In the genomic region with DNA sequence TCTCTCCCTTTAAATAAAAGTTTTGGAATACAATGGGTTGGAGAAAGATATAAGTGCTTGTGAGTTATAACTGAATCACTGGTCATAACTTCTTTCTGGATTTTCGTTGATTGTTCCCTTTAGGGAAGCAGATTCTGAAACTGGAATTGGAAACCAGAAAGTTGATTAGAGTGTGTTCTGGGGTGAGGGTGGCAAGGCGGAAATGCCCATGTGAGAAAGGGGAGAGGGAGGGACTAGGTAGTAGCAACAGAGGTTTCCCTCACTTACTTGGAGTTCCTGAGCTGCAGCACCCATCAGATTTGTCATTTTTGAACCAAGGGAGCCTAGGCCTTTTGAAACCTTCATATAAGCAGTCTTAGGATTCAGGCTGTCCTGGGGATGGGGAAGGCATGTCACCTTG, we compare ENCODE assay signal across 19 cellular contexts.
A peak's percentile ranks its signal among the peaks of the same experiment; 100 is the strongest.
DNase-seq lines count a peak whose midpoint lies in the region; ATAC-seq and TF ChIP-seq lines count a peak whose summit lies in the region.
"Had no signal": no experiment of that assay in that cellular context is flagged by ENCODE, and none has a peak within 500 bp of the region (broad histone marks: within the 10 kb centered on the region; RNA-seq: fewer than 3 reads in every experiment).

No MANE protein-coding gene starts in this region.

- H3K27me3 Mint-ChIP-seq in neural crest cell (ENCODE audit: low read depth) = no peaks in the 10 kb centered on the region
- H3K27me3 Mint-ChIP-seq: CD4-positive, CD25-positive, alpha-beta regulatory T cell had no signal

- no peaks in the 10 kb centered on the region for H3K36me3 Mint-ChIP-seq in neural crest cell (ENCODE audit: low read depth)
- H3K36me3 Mint-ChIP-seq: CD4-positive, CD25-positive, alpha-beta regulatory T cell had no signal

- peak; percentile 57 for ATAC-seq in GM18498 (IDR thresholded peaks at IDR 0.05; ENCODE audit: unreplicated experiment)
- ATAC-seq in GM21390 (IDR thresholded peaks at IDR 0.05; ENCODE audit: unreplicated experiment) = peak; percentile 47
- ATAC-seq in HG03175 (IDR thresholded peaks at IDR 0.05; ENCODE audit: unreplicated experiment) = peak; percentile 43
- no peak for ATAC-seq in HG02840 (IDR thresholded peaks at IDR 0.05; ENCODE audit: low FRiP score, unreplicated experiment)
- no peak for ATAC-seq in activated CD4-positive, CD25-positive, alpha-beta regulatory T cell treated with anti-CD3 and anti-CD28 coated beads, Interleukin-2, amount 50 U/mL, for 24 hours
- ATAC-seq: Right ventricle myocardium inferior had no signal

- H3K27ac Mint-ChIP-seq in neural crest cell (ENCODE audit: unreplicated experiment) = peak overlapping the region; percentile 87

- H3K4me3 Mint-ChIP-seq in neural crest cell = no peak overlapping the region

- no peaks in the 10 kb centered on the region for H3K9me3 Mint-ChIP-seq in neural crest cell

- peaks cover 3% of the 10 kb centered on the region for H3K4me1 Mint-ChIP-seq in neural crest cell
- H3K4me1 Mint-ChIP-seq: CD4-positive, CD25-positive, alpha-beta regulatory T cell had no signal

- DNase-seq in neural crest cell (ENCODE audit: low read depth, low spot score) = no peak
- DNase-seq in NOMO-1 treated with dmso at 0.1 percent for 144 hours (lab: John Stamatoyannopoulos, UW; ENCODE audit: unreplicated experiment) = no peak
- no peak for DNase-seq in activated T-cell treated with anti-CD3 and anti-CD28 coated beads, Interleukin-2, amount 50 U/mL, for 48 hours
- DNase-seq: BE2C; CD4-positive, CD25-positive, alpha-beta regulatory T cell; DMS153; GF-D8; MM.1S; NCI-H1092; NCI-H1436 treated with DMSO at 0.1 percent for 48 hours; NCI-H2029; NCI-H345; NCI-H524 treated with DMSO at 0.1 percent for 48 hours had no signal

- TF ChIP-seq CTCF in neural crest cell (conservative IDR thresholded peaks at IDR 0.05) = no peak

Comparison
In these comparisons a context has a peak if more than half of its experiments do, and no peak if none do; other contexts are left out.
1. ATAC-seq: peak in GM18498 (single experiment), GM21390 (single experiment) and HG03175 (single experiment); none in HG02840 (single experiment) and activated CD4-positive, CD25-positive, alpha-beta regulatory T cell treated with anti-CD3 and anti-CD28 coated beads, Interleukin-2, amount 50 U/mL, for 24 hours (0 of 2).